In the genomic region with DNA sequence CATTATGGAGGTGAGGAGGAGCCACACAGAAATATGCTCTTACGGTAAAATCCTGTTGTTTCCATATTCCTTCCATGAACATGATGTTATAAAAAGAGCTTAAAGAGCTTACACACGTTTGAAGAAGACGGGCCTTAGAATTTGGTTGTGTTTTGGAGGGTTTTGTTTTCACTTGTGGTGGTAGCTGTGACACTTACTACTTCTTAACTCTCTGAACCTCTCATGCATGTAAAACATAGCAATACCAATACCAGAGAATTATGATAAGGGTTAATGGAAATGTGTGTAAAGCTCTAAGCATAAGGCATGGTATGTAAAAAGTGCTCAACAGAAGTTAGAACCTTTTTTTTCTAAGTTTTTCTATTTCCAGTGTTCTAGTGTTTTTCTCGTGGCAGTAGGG, we compare ENCODE assay signal across 20 cellular contexts.
"Had no signal": no experiment of that assay in that cellular context is flagged by ENCODE, and none has a peak within 500 bp of the region (broad histone marks: within the 10 kb centered on the region; RNA-seq: fewer than 3 reads in every experiment).

No MANE protein-coding gene starts in this region.

- ATAC-seq: activated CD4-positive, CD25-positive, alpha-beta regulatory T cell treated with anti-CD3 and anti-CD28 coated beads, Interleukin-2, amount 50 U/mL, for 24 hours; activated CD8-positive, alpha-beta T cell treated with anti-CD3 and anti-CD28 coated beads, Interleukin-2, amount 10 ng/mL, durations not matched to agents 7 days and 5 days; left lobe of liver had no signal

- H3K27me3 ChIP-seq: cardiac muscle cell, dorsolateral prefrontal cortex, right atrium auricular region, tibial artery had no signal

- H3K9me3 ChIP-seq: prostate gland, right atrium auricular region, tibial artery had no signal

- H3K36me3 ChIP-seq: cardiac muscle cell, prostate gland, right atrium auricular region, tibial artery had no signal

- DNase-seq: activated CD4-positive, alpha-beta T cell treated with anti-CD3 and anti-CD28 coated beads, Interleukin-2, amount 10 ng/mL, durations not matched to agents 7 days and 5 days; activated CD8-positive, alpha-beta T cell treated with anti-CD3 and anti-CD28 coated beads, Interleukin-2, amount 10 ng/mL, durations not matched to agents 7 days and 5 days; activated naive CD4-positive, alpha-beta T cell treated with Interleukin-2 at 50 U/mL for 16 hours; activated naive CD8-positive, alpha-beta T cell treated with anti-CD3 and anti-CD28 coated beads, Interleukin-2, amount 10 ng/mL, durations not matched to agents 7 days and 5 days; activated T-cell treated with anti-CD3 and anti-CD28 coated beads, Interleukin-2, amount 50 U/mL, for 24 hours; amygdala; dorsolateral prefrontal cortex; endodermal cell; foreskin fibroblast; glutamatergic neuron; stimulated activated CD4-positive, alpha-beta T cell treated with anti-CD3 and anti-CD28 coated beads, Interleukin-2, amount 100 ng/mL, for 24 hours; stimulated activated naive CD4-positive, alpha-beta T cell treated with Interleukin-2 at 50 U/mL for 16 hours; tibial artery had no signal

- H3K4me1 ChIP-seq: prostate gland, right atrium auricular region had no signal

- H3K27ac ChIP-seq: cardiac muscle cell, dorsolateral prefrontal cortex, epithelial cell of prostate, prostate gland, right atrium auricular region, tibial artery had no signal

- H3K4me3 ChIP-seq: cardiac muscle cell, dorsolateral prefrontal cortex, lung, prostate gland, right atrium auricular region, tibial artery had no signal
